25 cellular contexts compared by ENCODE assay signal in the genomic region with DNA sequence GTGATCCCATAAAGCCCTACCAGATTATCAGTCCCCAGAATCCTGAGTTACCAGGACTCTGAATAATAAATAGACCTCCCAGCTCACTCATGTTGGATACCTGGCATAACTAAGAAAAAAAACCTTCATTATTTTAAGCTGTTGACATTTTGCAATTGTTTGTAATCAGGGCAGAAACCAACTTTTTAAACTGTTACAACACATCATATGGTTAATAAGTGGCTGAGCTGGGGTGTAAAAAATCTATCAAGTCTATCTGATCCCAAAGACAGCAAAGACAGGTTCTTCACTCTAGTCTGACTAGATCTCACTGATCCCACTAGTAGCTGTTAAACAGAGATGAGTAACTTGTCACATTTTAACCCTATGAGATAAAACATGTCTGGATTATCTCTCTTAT.
"Had no signal": no experiment of that assay in that cellular context is flagged by ENCODE, and none has a peak within 500 bp of the region (broad histone marks: within the 10 kb centered on the region; RNA-seq: fewer than 3 reads in every experiment).

No MANE protein-coding gene starts in this region.

- H3K27me3 ChIP-seq: esophagus squamous epithelium, left lung, testis, tibial nerve, upper lobe of right lung, vagina had no signal

- H3K4me1 Mint-ChIP-seq: memory B cell; naive B cell; nephron progenitor cell; stimulated activated naive B cell treated with anti-CD40 and anti-IgM and Interleukin-4, amounts not matched to agents 10 μg/mL and 1 μg/mL and 100 μg/mL, for 72 hours; stimulated activated naive CD8-positive, alpha-beta T cell treated with anti-CD3 and anti-CD28 coated beads, Interleukin-15, amount 100 ng/mL, for 72 hours had no signal

- ATAC-seq: effector memory CD8-positive, alpha-beta T cell; gastroesophageal sphincter; left lung; lower lobe of right lung; sciatic nerve; stimulated activated naive B cell treated with anti-CD40 and anti-IgM and Interleukin-4, amounts not matched to agents 10 μg/mL and 1 μg/mL and 100 μg/mL, for 72 hours; stimulated activated naive CD8-positive, alpha-beta T cell treated with anti-CD3 and anti-CD28 coated beads, Interleukin-15, amount 100 ng/mL, for 72 hours; upper lobe of right lung had no signal

- DNase-seq: effector memory CD8-positive, alpha-beta T cell; esophagus squamous epithelium; foreskin fibroblast; glutamatergic neuron; islet precursor cell; left lung; lower lobe of right lung; naive B cell; nephron progenitor cell; retina; stimulated activated CD4-positive, alpha-beta T cell treated with anti-CD3 and anti-CD28 coated beads, Interleukin-2, amount 100 ng/mL, for 24 hours; stimulated activated CD4-positive, alpha-beta T cell treated with anti-CD3 and anti-CD28 coated beads, Interleukin-4, amount 100 ng/mL, for 4 hours; stimulated activated naive B cell treated with anti-CD40 and anti-IgM and Interleukin-4, amounts not matched to agents 10 μg/mL and 1 μg/mL and 100 μg/mL, for 72 hours; stimulated activated naive CD8-positive, alpha-beta T cell treated with anti-CD3 and anti-CD28 coated beads, Interleukin-15, amount 100 ng/mL, for 72 hours; testis; upper lobe of right lung had no signal

- H3K27me3 Mint-ChIP-seq: dendritic cell treated with granulocyte-macrophage colony-stimulating factor and Interleukin-4, amounts not matched to agents 40 ng/mL and 50 ng/mL, for 4 days; effector memory CD8-positive, alpha-beta T cell; memory B cell; naive B cell; stimulated activated naive B cell treated with anti-CD40 and anti-IgM and Interleukin-4, amounts not matched to agents 10 μg/mL and 1 μg/mL and 100 μg/mL, for 72 hours; stimulated activated naive CD8-positive, alpha-beta T cell treated with anti-CD3 and anti-CD28 coated beads, Interleukin-15, amount 100 ng/mL, for 72 hours had no signal

- H3K4me3 ChIP-seq: esophagus squamous epithelium, gastroesophageal sphincter, left lung, lower lobe of right lung, prostate gland, testis, tibial nerve, upper lobe of right lung, vagina had no signal

- H3K9me3 Mint-ChIP-seq: dendritic cell treated with granulocyte-macrophage colony-stimulating factor and Interleukin-4, amounts not matched to agents 40 ng/mL and 50 ng/mL, for 4 days; memory B cell had no signal

- H3K9ac ChIP-seq: parathyroid adenoma had no signal

- H3K36me3 ChIP-seq: esophagus squamous epithelium, gastroesophageal sphincter, left lung, lower lobe of right lung, prostate gland, tibial nerve, upper lobe of right lung, vagina had no signal

- H3K27ac ChIP-seq: epithelial cell of prostate, esophagus squamous epithelium, gastroesophageal sphincter, left lung, lower lobe of right lung, parathyroid adenoma, prostate gland, testis, tibial nerve, upper lobe of right lung, vagina had no signal

- H3K36me3 Mint-ChIP-seq: memory B cell; naive B cell; stimulated activated naive B cell treated with anti-CD40 and anti-IgM and Interleukin-4, amounts not matched to agents 10 μg/mL and 1 μg/mL and 100 μg/mL, for 72 hours had no signal

- H2AFZ ChIP-seq: parathyroid adenoma had no signal

- H3K9me3 ChIP-seq: esophagus squamous epithelium, gastroesophageal sphincter, left lung, lower lobe of right lung, prostate gland, testis, tibial nerve, upper lobe of right lung, vagina had no signal

- H3K4me1 ChIP-seq: esophagus squamous epithelium, gastroesophageal sphincter, left lung, lower lobe of right lung, parathyroid adenoma, prostate gland, testis, tibial nerve, upper lobe of right lung, vagina had no signal

- H3K27ac Mint-ChIP-seq: dendritic cell treated with granulocyte-macrophage colony-stimulating factor and Interleukin-4, amounts not matched to agents 40 ng/mL and 50 ng/mL, for 4 days; effector memory CD8-positive, alpha-beta T cell; memory B cell; nephron progenitor cell; stimulated activated naive B cell treated with anti-CD40 and anti-IgM and Interleukin-4, amounts not matched to agents 10 μg/mL and 1 μg/mL and 100 μg/mL, for 72 hours; stimulated activated naive CD8-positive, alpha-beta T cell treated with anti-CD3 and anti-CD28 coated beads, Interleukin-15, amount 100 ng/mL, for 72 hours had no signal

- H3K79me2 ChIP-seq: parathyroid adenoma had no signal

- H3K4me3 Mint-ChIP-seq: dendritic cell treated with granulocyte-macrophage colony-stimulating factor and Interleukin-4, amounts not matched to agents 40 ng/mL and 50 ng/mL, for 4 days; effector memory CD8-positive, alpha-beta T cell; memory B cell; naive B cell; nephron progenitor cell; stimulated activated naive B cell treated with anti-CD40 and anti-IgM and Interleukin-4, amounts not matched to agents 10 μg/mL and 1 μg/mL and 100 μg/mL, for 72 hours; stimulated activated naive CD8-positive, alpha-beta T cell treated with anti-CD3 and anti-CD28 coated beads, Interleukin-15, amount 100 ng/mL, for 72 hours had no signal
